ENCODE assay signal across 8 cellular contexts in the genomic region with DNA sequence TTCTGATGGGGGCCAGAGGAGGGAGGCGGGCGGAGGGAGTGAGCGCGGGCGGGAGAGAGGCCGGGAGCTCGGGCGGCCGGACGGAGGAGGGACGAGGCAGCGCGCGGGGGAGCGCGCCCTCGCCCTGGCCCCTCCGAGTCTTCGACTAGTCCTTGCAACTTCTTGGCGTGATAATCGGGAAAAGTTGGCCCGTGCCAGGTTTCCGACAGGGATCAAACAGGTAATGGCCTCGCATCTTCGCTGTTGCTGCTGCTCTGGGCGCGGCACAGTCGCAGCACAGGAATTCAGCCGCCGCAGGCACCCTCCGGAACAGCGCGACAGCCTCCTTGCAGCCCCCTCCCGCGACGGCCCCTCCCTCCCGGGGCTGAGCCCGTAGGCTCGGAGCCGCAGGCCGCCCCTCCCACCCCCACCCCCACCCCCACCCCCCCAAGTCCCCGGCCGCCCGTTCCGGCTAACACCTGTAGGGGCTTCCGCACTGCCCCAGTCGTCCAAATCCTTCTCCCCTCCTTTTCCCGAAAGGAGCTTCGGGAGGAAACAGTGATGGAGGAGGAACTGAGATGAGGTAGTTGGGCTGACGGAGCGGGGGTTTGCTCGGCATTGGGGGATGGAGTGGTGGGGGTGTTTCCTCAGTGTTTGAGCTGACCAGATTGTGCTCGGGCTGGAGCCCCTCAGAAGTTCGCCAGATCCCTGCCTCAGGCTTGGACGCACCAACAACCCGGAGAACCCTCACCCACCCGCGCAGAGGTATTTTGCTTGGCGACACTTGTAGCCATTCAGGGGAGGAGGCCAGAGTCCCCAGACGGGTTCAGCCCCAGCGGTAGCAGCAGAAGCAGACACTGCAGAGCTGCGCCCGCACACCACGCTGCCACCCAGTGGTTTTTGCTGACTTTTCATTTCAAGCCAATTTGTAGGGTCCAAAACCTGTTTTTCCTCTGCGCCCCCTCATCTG. TPM values are rescaled to one million over a fixed set of nuclear protein-coding genes. Genes with fewer than 3 reads are reported as not detected.
DNase-seq lines count a peak whose midpoint lies in the region; ATAC-seq and TF ChIP-seq lines count a peak whose summit lies in the region.

Gene FGF13 (minus strand): TSS at position 319 of the 949 bp plus-strand sequence. CDS start 714 bp downstream, outside the sequence.

- no peak for TF ChIP-seq CTCF in colonic mucosa (IDR thresholded peaks at IDR 0.05)

- H3K9me3 ChIP-seq in HUES64 (ENCODE audit: insufficient read depth, low read depth, low read length) (no peaks in the 10 kb centered on the region), colonic mucosa (no peaks in the 10 kb centered on the region)

- H3K27me3 ChIP-seq in HUES64 (ENCODE audit: insufficient read depth, low read length) (no peaks in the 10 kb centered on the region), colonic mucosa (peaks cover 3% of the 10 kb centered on the region)

- H3K36me3 ChIP-seq in HUES64 (ENCODE audit: insufficient read depth, low read length) (peaks cover 18% of the 10 kb centered on the region), colonic mucosa (no peaks in the 10 kb centered on the region), urinary bladder (ENCODE audit: insufficient read depth) (no peaks in the 10 kb centered on the region)

- peak; percentile 11 for DNase-seq in AG08396 (ENCODE audit: low spot score)
- DNase-seq in colonic mucosa: no peak
- DNase-seq in medulla oblongata (ENCODE audit: extremely low spot score): peak; percentile 2
- DNase-seq in stimulated activated naive CD4-positive, alpha-beta T cell treated with Interleukin-2 at 50 U/mL for 16 hours (lab: John Stamatoyannopoulos, UW): no peak
- DNase-seq in MV-4-11 (lab: John Stamatoyannopoulos, UW): no peak

- H3K27ac ChIP-seq in HUES64 (ENCODE audit: low read depth, low read length): peak within 1 kb of the TSS; percentile 82; the same call in 1 of the 2 replicates
- no peak within 1 kb of the TSS for H3K27ac ChIP-seq in colonic mucosa
- H3K27ac ChIP-seq in urinary bladder (ENCODE audit: low read depth): no peak within 1 kb of the TSS

- peak within 1 kb of the TSS; percentile 73 for H3K9ac ChIP-seq in HUES64 (ENCODE audit: low read depth, low read length)
- no peak within 1 kb of the TSS for H3K9ac ChIP-seq in colonic mucosa (ENCODE audit: low read depth in 2 of 2, low read length in 2 of 2)

- no peaks in the 10 kb centered on the region; the same call in 1 of the 2 replicates for H3K4me1 ChIP-seq in HUES64 (ENCODE audit: insufficient read depth, low read length)
- H3K4me1 ChIP-seq in colonic mucosa: no peaks in the 10 kb centered on the region
- no peaks in the 10 kb centered on the region for H3K4me1 ChIP-seq in urinary bladder (ENCODE audit: insufficient read depth)

- H3K4me3 ChIP-seq in HUES64 (ENCODE audit: low read length) (peak within 1 kb of the TSS; percentile 91), colonic mucosa (peak within 1 kb of the TSS; percentile 11), urinary bladder (ENCODE audit: low read depth, low read length) (peak within 1 kb of the TSS; percentile 43)

- intact Hi-C loops in colonic mucosa (cut with DNase I): no loop called here

- ATAC-seq in GM19452 (IDR thresholded peaks at IDR 0.05; ENCODE audit: unreplicated experiment): no peak

- under 1% methylated on average over 45 of the region's 65 CpGs for WGBS in HUES64
- WGBS in urinary bladder: under 1% methylated on average over 52 of the region's 65 CpGs

RNA-seq across cellular contexts. Expression of gene FGF13, which starts in this region (rescaled TPM):
- 34.0 TPM for polyA plus RNA-seq in HUES64 (2013, experiment 1 of 2)
- 45.3 TPM for polyA plus RNA-seq in HUES64 (2013, experiment 2 of 2)
- 1 to 10 TPM; 1.6 to 2.1 TPM for total RNA-seq in colonic mucosa
- total RNA-seq in urinary bladder: 59.1 TPM
- polyA plus RNA-seq in urinary bladder: 10.5 TPM

Comparison
In these comparisons a context has a peak if more than half of its experiments do, and no peak if none do; other contexts are left out.
1. RNA of gene FGF13 (total RNA-seq): 59.1 TPM in urinary bladder (single experiment); 1.6 to 2.1 TPM in colonic mucosa; every median in the first group is over 10 times any median in the second.
2. DNase-seq: peak in AG08396 (single experiment) and medulla oblongata (single experiment); none in colonic mucosa (single experiment), stimulated activated naive CD4-positive, alpha-beta T cell treated with Interleukin-2 at 50 U/mL for 16 hours (single experiment) and MV-4-11 (single experiment).
3. H3K4me3 ChIP-seq: peak in every context shown above with its lines; median percentile 91 in HUES64; 43 in urinary bladder; 11 in colonic mucosa.